Comparison of ENCODE assay signal across 1 cellular context in the genomic region with DNA sequence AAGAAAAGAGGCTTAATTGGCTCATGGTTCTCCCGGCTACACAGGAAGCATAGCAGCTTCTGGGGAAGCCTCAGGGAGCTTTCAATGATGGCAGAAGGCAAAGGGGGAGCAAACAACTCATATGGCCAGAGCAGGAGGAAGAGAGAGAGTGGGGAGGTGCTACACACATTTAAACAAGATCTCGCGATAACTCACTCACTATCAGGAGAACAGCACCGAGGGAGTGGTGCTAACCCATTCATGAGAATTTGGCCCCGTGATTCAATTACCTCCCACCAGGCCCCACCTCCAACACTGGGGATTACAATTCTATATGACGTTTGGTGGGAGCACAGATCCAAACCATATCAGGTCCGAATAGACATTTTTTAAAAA.
TF ChIP-seq lines count a peak whose summit lies in the region.

No MANE protein-coding gene starts in this region.

TF ChIP-seq in HCT116, 20 proteins besides CTCF, POLR2A, EP300 and RAD21:
- no peak for TF ChIP-seq JUND (IDR thresholded peaks at IDR 0.05)
